Comparison of ENCODE assay signal across 21 cellular contexts in genomic region chr7:70402069-70402468, GRCh38.
"Had no signal": no experiment of that assay in that cellular context is flagged by ENCODE, and none has a peak within 500 bp of the region (broad histone marks: within the 10 kb centered on the region; RNA-seq: fewer than 3 reads in every experiment).

No MANE protein-coding gene starts in this region.

- H3K9me3 ChIP-seq: esophagus squamous epithelium, gastrocnemius medialis, heart right ventricle, left lung, lower lobe of right lung, mucosa of descending colon had no signal

- ATAC-seq: gastrocnemius medialis; heart right ventricle; left lung; left ventricle myocardium superior; lower lobe of right lung; mucosa of descending colon; naive thymus-derived CD8-positive, alpha-beta T cell had no signal

- H3K27me3 ChIP-seq: dorsolateral prefrontal cortex, gastrocnemius medialis, heart right ventricle, left lung had no signal

- H3K4me3 ChIP-seq: coronary artery, dorsolateral prefrontal cortex, esophagus squamous epithelium, gastrocnemius medialis, heart right ventricle, left lung, lower lobe of right lung, mucosa of descending colon had no signal

- H3K27ac ChIP-seq: coronary artery, dorsolateral prefrontal cortex, esophagus squamous epithelium, gastrocnemius medialis, heart right ventricle, left lung, lower lobe of right lung had no signal

- H3K36me3 ChIP-seq: esophagus squamous epithelium, gastrocnemius medialis, heart right ventricle, left lung, lower lobe of right lung had no signal

- H3K4me1 ChIP-seq: esophagus squamous epithelium, gastrocnemius medialis, heart right ventricle, left lung, lower lobe of right lung had no signal

- DNase-seq: dermis blood vessel endothelial cell; dorsolateral prefrontal cortex; effector CD4-positive, alpha-beta T cell; effector memory CD4-positive, alpha-beta T cell; esophagus squamous epithelium; foreskin fibroblast; foreskin melanocyte; gastrocnemius medialis; glutamatergic neuron; head of caudate nucleus; heart right ventricle; hippocampal formation; left cardiac atrium; left lung; left ventricle myocardium superior; lower lobe of right lung; mesenchymal stem cell; mucosa of descending colon; naive B cell; naive thymus-derived CD8-positive, alpha-beta T cell had no signal
